In genomic region chr4:7073059-7073458, GRCh38 we compare ENCODE assay signal across 27 cellular contexts.
"Had no signal": no experiment of that assay in that cellular context is flagged by ENCODE, and none has a peak within 500 bp of the region (broad histone marks: within the 10 kb centered on the region; RNA-seq: fewer than 3 reads in every experiment).

No MANE protein-coding gene starts in this region.

- H3K27me3 ChIP-seq: ascending aorta, brain microvascular endothelial cell, dorsolateral prefrontal cortex had no signal

- H3K4me3 ChIP-seq: ascending aorta, coronary artery, dorsolateral prefrontal cortex had no signal

- H3K36me3 ChIP-seq: ascending aorta, brain microvascular endothelial cell, WERI-Rb-1 had no signal

- ATAC-seq: activated CD4-positive, CD25-positive, alpha-beta regulatory T cell treated with anti-CD3 and anti-CD28 coated beads, Interleukin-2, amount 50 U/mL, for 24 hours; activated naive CD4-positive, alpha-beta T cell treated with anti-CD3 and anti-CD28 coated beads, Interleukin-2, amount 50 U/mL, for 72 hours had no signal

- H3K27ac Mint-ChIP-seq: activated B cell treated with CpG ODN at 0.5 μM for 24 hours; activated CD4-positive, alpha-beta memory T cell treated with anti-CD3 and anti-CD28 coated beads, Interleukin-2, amount 10 ng/mL, durations not matched to agents 7 days and 5 days; activated naive CD4-positive, alpha-beta T cell treated with anti-CD3 and anti-CD28 coated beads, Interleukin-2, amount 10 ng/mL, durations not matched to agents 7 days and 5 days; activated naive CD4-positive, alpha-beta T cell treated with anti-CD3 and anti-CD28 coated beads, Interleukin-2, amount 50 U/mL, for 72 hours; activated naive CD8-positive, alpha-beta T cell treated with anti-CD3 and anti-CD28 coated beads, Interleukin-2, amount 10 ng/mL, durations not matched to agents 7 days and 5 days; activated T-cell treated with anti-CD3 and anti-CD28 coated beads, Interleukin-2, amount 50 U/mL, for 24 hours; activated T-cell treated with anti-CD3 and anti-CD28 coated beads, Interleukin-2, amount 50 U/mL, for 72 hours; dendritic cell treated with granulocyte-macrophage colony-stimulating factor and Interleukin-4, amounts not matched to agents 40 ng/mL and 50 ng/mL, for 4 days; endodermal cell; T-cell; T-helper 1 cell treated with Interleukin-12 subunit alpha and Interleukin-12 subunit beta and Interleukin-4 antibody, amounts not matched to agents 30 μg/mL and 1 μg/mL, for 36 hours had no signal

- H3K9me3 Mint-ChIP-seq: activated B cell treated with CpG ODN at 0.5 μM for 24 hours; activated CD4-positive, alpha-beta memory T cell treated with anti-CD3 and anti-CD28 coated beads, Interleukin-2, amount 10 ng/mL, durations not matched to agents 7 days and 5 days; activated naive CD4-positive, alpha-beta T cell treated with anti-CD3 and anti-CD28 coated beads, Interleukin-2, amount 10 ng/mL, durations not matched to agents 7 days and 5 days; activated naive CD4-positive, alpha-beta T cell treated with anti-CD3 and anti-CD28 coated beads, Interleukin-2, amount 50 U/mL, for 72 hours; activated naive CD8-positive, alpha-beta T cell treated with anti-CD3 and anti-CD28 coated beads, Interleukin-2, amount 10 ng/mL, durations not matched to agents 7 days and 5 days; activated T-cell treated with anti-CD3 and anti-CD28 coated beads, Interleukin-2, amount 50 U/mL, for 24 hours; activated T-cell treated with anti-CD3 and anti-CD28 coated beads, Interleukin-2, amount 50 U/mL, for 72 hours; central memory CD8-positive, alpha-beta T cell; dendritic cell treated with granulocyte-macrophage colony-stimulating factor and Interleukin-4, amounts not matched to agents 40 ng/mL and 50 ng/mL, for 4 days; endodermal cell; T-cell; T-helper 1 cell treated with Interleukin-12 subunit alpha and Interleukin-12 subunit beta and Interleukin-4 antibody, amounts not matched to agents 30 μg/mL and 1 μg/mL, for 36 hours had no signal

- H3K27me3 Mint-ChIP-seq: activated B cell treated with CpG ODN at 0.5 μM for 24 hours; central memory CD8-positive, alpha-beta T cell had no signal

- DNase-seq: activated B cell treated with CpG ODN at 0.5 μM for 24 hours; activated CD4-positive, alpha-beta T cell treated with anti-CD3 and anti-CD28 coated beads, Interleukin-2, amount 50 U/mL, for 4 hours; activated CD8-positive, alpha-beta memory T cell treated with anti-CD3 and anti-CD28 coated beads, Interleukin-2, amount 50 U/mL, for 48 hours; activated gamma-delta T cell; activated naive CD4-positive, alpha-beta T cell; activated naive CD8-positive, alpha-beta T cell treated with anti-CD3 and anti-CD28 coated beads, Interleukin-2, amount 10 ng/mL, durations not matched to agents 7 days and 5 days; activated T-cell treated with anti-CD3 and anti-CD28 coated beads for 4 hours; activated T-cell treated with anti-CD3 and anti-CD28 coated beads, Interleukin-2, amount 50 U/mL, for 24 hours; effector memory CD4-positive, alpha-beta T cell; T-cell; T-helper 9 cell had no signal

- H3K4me3 Mint-ChIP-seq: activated B cell treated with CpG ODN at 0.5 μM for 24 hours; activated CD4-positive, alpha-beta memory T cell treated with anti-CD3 and anti-CD28 coated beads, Interleukin-2, amount 10 ng/mL, durations not matched to agents 7 days and 5 days; activated naive CD4-positive, alpha-beta T cell treated with anti-CD3 and anti-CD28 coated beads, Interleukin-2, amount 10 ng/mL, durations not matched to agents 7 days and 5 days; activated naive CD8-positive, alpha-beta T cell treated with anti-CD3 and anti-CD28 coated beads, Interleukin-2, amount 10 ng/mL, durations not matched to agents 7 days and 5 days; activated T-cell treated with anti-CD3 and anti-CD28 coated beads, Interleukin-2, amount 50 U/mL, for 24 hours; activated T-cell treated with anti-CD3 and anti-CD28 coated beads, Interleukin-2, amount 50 U/mL, for 72 hours; central memory CD8-positive, alpha-beta T cell; dendritic cell treated with granulocyte-macrophage colony-stimulating factor and Interleukin-4, amounts not matched to agents 40 ng/mL and 50 ng/mL, for 4 days; endodermal cell; T-cell; T-helper 1 cell treated with Interleukin-12 subunit alpha and Interleukin-12 subunit beta and Interleukin-4 antibody, amounts not matched to agents 30 μg/mL and 1 μg/mL, for 36 hours had no signal

- H3K27ac ChIP-seq: ascending aorta, brain microvascular endothelial cell, coronary artery, dorsolateral prefrontal cortex, WERI-Rb-1 had no signal

- FAIRE-seq: bronchial epithelial cell, frontal cortex had no signal

- H3K9me3 ChIP-seq: ascending aorta had no signal

- H3K36me3 Mint-ChIP-seq: activated naive CD4-positive, alpha-beta T cell treated with anti-CD3 and anti-CD28 coated beads, Interleukin-2, amount 10 ng/mL, durations not matched to agents 7 days and 5 days; activated naive CD8-positive, alpha-beta T cell treated with anti-CD3 and anti-CD28 coated beads, Interleukin-2, amount 10 ng/mL, durations not matched to agents 7 days and 5 days; T-cell had no signal
